9 cellular contexts compared by ENCODE assay signal in genomic region chr4:89125901-89126435, GRCh38.
"Had no signal": no experiment of that assay in that cellular context is flagged by ENCODE, and none has a peak within 500 bp of the region (broad histone marks: within the 10 kb centered on the region; RNA-seq: fewer than 3 reads in every experiment).

No MANE protein-coding gene starts in this region.

- FAIRE-seq: H1, H54 had no signal

- H3K4me1 Mint-ChIP-seq: IgD-negative memory B cell had no signal

- H3K27me3 Mint-ChIP-seq: IgD-negative memory B cell had no signal

- H3K4me3 Mint-ChIP-seq: GM23338, H9, HFFc6, IgD-negative memory B cell had no signal

- DNase-seq: H9, HFFc6, KG1 had no signal

- H3K4me2 ChIP-seq: GM23338 had no signal

- ATAC-seq: GM23338, HCT116 had no signal

- H3K27ac ChIP-seq: HL-60 had no signal

- H3K4me3 ChIP-seq: GM23338 had no signal

- H3K9me3 Mint-ChIP-seq: HFFc6, IgD-negative memory B cell had no signal

- H3K27ac Mint-ChIP-seq: GM23338, H9, HFFc6, IgD-negative memory B cell had no signal

- H2AFZ ChIP-seq: GM23338 had no signal
